Comparison of ENCODE assay signal across 8 cellular contexts in the genomic region with DNA sequence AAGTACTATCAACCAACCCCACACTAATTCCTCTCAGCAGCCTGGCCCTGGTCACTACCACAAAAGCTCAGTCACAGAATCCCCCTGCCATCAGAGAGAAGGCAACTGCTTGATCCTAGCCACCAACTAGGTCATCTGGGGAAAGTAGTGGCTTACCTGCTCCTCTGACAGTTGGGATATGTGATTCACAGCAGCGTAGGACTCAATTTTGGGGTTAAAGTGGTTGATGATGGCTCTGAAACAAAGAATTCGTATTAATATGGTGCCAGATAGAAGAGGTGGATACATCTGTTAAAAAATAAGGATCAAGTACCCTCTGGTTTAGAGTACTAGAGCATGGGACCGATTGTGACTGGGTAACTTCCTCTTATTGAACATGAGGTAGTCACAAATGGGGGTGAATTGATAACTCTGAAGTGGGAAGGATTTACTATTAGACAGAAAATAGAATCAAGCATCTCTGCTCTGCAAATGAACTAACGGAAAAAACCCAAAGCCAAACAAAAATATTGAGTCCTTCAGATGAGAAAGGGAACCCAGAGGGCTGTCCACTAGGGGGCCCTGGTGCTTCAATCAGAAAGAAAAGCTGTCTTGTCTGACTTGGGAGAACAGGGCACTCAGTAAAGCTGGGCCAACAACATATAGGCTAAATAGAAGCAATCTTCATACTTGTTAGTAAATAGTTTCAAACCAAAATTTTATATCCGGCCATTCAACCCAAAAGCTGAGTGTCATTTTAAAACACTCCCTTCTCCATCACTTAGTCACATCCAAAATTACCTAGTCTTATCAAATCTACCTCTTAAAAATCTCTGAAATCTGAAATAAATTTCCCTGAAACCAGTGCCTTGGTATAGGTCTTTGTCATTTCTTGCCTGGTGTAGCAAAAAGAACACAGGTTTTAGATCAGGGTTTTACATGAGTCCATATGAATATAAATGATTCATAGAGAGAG. TPM values are rescaled to one million over a fixed set of nuclear protein-coding genes. Genes with fewer than 3 reads are reported as not detected.
DNase-seq lines count a peak whose midpoint lies in the region; ATAC-seq and TF ChIP-seq lines count a peak whose summit lies in the region.

No MANE protein-coding gene starts in this region.

- H3K27me3 Mint-ChIP-seq in endodermal cell (ENCODE audit: insufficient read depth): no peaks in the 10 kb centered on the region

- H4K20me1 ChIP-seq in DOHH2 (ENCODE audit: control insufficient read depth, insufficient read depth, low read depth, low read length): no peaks in the 10 kb centered on the region

- H3K9me2 ChIP-seq in DOHH2 (replicated peaks; ENCODE audit: control insufficient read depth, low read length): no peaks in the 10 kb centered on the region

- H3K27me3 ChIP-seq in DOHH2 (ENCODE audit: control insufficient read depth, low read length) (no peaks in the 10 kb centered on the region), endodermal cell (ENCODE audit: control insufficient read depth, insufficient read depth, low read length, poor library complexity, severe bottlenecking) (no peaks in the 10 kb centered on the region)

- DNase-seq in NCI-H82 (lab: John Stamatoyannopoulos, UW) (peak; percentile 84), endodermal cell (peak; percentile 95), mucosa of descending colon (peak in 2 of 3 donors; percentile 68 to 90)
- peak; percentile 36 to 45 for DNase-seq in activated CD8-positive, alpha-beta memory T cell treated with anti-CD3 and anti-CD28 coated beads for 1 hour (ENCODE audit: extremely low read depth in 1 of 2, low read depth in 1 of 2)
- DNase-seq in stimulated activated CD8-positive, alpha-beta memory T cell treated with anti-CD3 and anti-CD28 coated beads, Interleukin-4, amount 100 ng/mL, for 4 hours (ENCODE audit: low read depth in 2 of 2, low spot score in 1 of 2): peak; percentile 40 to 43

- no peak overlapping the region for H3K4me2 ChIP-seq in DOHH2 (ENCODE audit: low read length)

- no peak overlapping the region for H3K27ac Mint-ChIP-seq in endodermal cell

- H3K27ac ChIP-seq in DOHH2 (ENCODE audit: low read depth, low read length) (no peak overlapping the region), endodermal cell (ENCODE audit: low read depth, low read length) (no peak overlapping the region)

- peaks cover 10% of the 10 kb centered on the region for H3K36me3 Mint-ChIP-seq in endodermal cell (ENCODE audit: low read depth)

- no peak overlapping the region for H3K4me3 ChIP-seq in DOHH2 (ENCODE audit: low read length)
- no peak overlapping the region for H3K4me3 ChIP-seq in endodermal cell (ENCODE audit: low read length)
- H3K4me3 ChIP-seq in mucosa of descending colon: no peak overlapping the region

- peaks cover 22% of the 10 kb centered on the region for H3K4me1 Mint-ChIP-seq in endodermal cell

- H3K36me3 ChIP-seq in DOHH2 (ENCODE audit: control insufficient read depth, low read length) (peaks cover 3% of the 10 kb centered on the region; the same call in 1 of the 2 replicates), endodermal cell (ENCODE audit: control insufficient read depth, insufficient read depth, low read length) (no peaks in the 10 kb centered on the region), mucosa of descending colon (ENCODE audit: low read depth) (no peaks in the 10 kb centered on the region)

- WGBS in endodermal cell (ENCODE audit: insufficient coverage in 1 of 2, insufficient read length in 1 of 2), 2 experiments: 57 to 58% methylated on average over 5 of the region's 5 CpGs

- H3K9me3 ChIP-seq in DOHH2 (ENCODE audit: control insufficient read depth, insufficient read depth, low read length): no peaks in the 10 kb centered on the region
- no peaks in the 10 kb centered on the region for H3K9me3 ChIP-seq in endodermal cell (ENCODE audit: control insufficient read depth, low read length)
- no peaks in the 10 kb centered on the region for H3K9me3 ChIP-seq in mucosa of descending colon

- ATAC-seq in HG02798 (IDR thresholded peaks at IDR 0.05; ENCODE audit: poor library complexity, unreplicated experiment) (peak; percentile 64), mucosa of descending colon (peak; percentile 82), GM19397 (IDR thresholded peaks at IDR 0.05; ENCODE audit: unreplicated experiment) (no peak)

- H3K9me3 Mint-ChIP-seq in endodermal cell: no peaks in the 10 kb centered on the region

- TF ChIP-seq CTCF in DOHH2 (IDR thresholded peaks at IDR 0.05; ENCODE audit: low read depth, low read length, poor library complexity, severe bottlenecking): peak; percentile 90
- peak; percentile 96 for TF ChIP-seq CTCF in endodermal cell (conservative IDR thresholded peaks at IDR 0.05)
- peak; percentile 58 for TF ChIP-seq CTCF in mucosa of descending colon (IDR thresholded peaks at IDR 0.05)

- H3K9ac ChIP-seq in endodermal cell (ENCODE audit: extremely low read depth, low read length, poor library complexity, severe bottlenecking): no peak overlapping the region

- H3K4me1 ChIP-seq in DOHH2 (ENCODE audit: control insufficient read depth, low read length) (peaks cover 3% of the 10 kb centered on the region; the same call in 1 of the 2 replicates), endodermal cell (ENCODE audit: control insufficient read depth, insufficient read depth, low read length) (peaks cover 3% of the 10 kb centered on the region), mucosa of descending colon (ENCODE audit: low read depth) (no peaks in the 10 kb centered on the region)

- no peak overlapping the region for H3K4me3 Mint-ChIP-seq in endodermal cell

- intact Hi-C loops in mucosa of descending colon (cut with DNase I, micrococcal nuclease): loop anchor here in 1 of 2 donors (10.0 kb wide), 1 partner anchor 125 kb away; no protein-coding TSS in a partner anchor

- no peaks in the 10 kb centered on the region for H3F3A ChIP-seq in DOHH2 (ENCODE audit: control insufficient read depth, insufficient read depth)

- H3K79me2 ChIP-seq in DOHH2 (ENCODE audit: control insufficient read depth, low read length): no peaks in the 10 kb centered on the region

RNA-seq across cellular contexts. Expression of a gene that starts 45.9 kb away (rescaled TPM):
- total RNA-seq in endodermal cell (1 to 10 TPM; 2.8 to 3.0 TPM), mucosa of descending colon (1 to 10 TPM; 3.7 to 5.9 (median 4.2) TPM)
- 4.5 TPM for polyA plus RNA-seq in endodermal cell (2013, experiment 1 of 2)
- polyA plus RNA-seq in endodermal cell (2013, experiment 2 of 2): 3.9 TPM

Comparison
In these comparisons a context has a peak if more than half of its experiments do, and no peak if none do; other contexts are left out.
1. DNase-seq: peak in every context shown above with its lines; median percentile 95 in endodermal cell; 84 in NCI-H82; 79 in mucosa of descending colon; 42 in stimulated activated CD8-positive, alpha-beta memory T cell treated with anti-CD3 and anti-CD28 coated beads, Interleukin-4, amount 100 ng/mL, for 4 hours; 40 in activated CD8-positive, alpha-beta memory T cell treated with anti-CD3 and anti-CD28 coated beads for 1 hour.